In the genomic region with DNA sequence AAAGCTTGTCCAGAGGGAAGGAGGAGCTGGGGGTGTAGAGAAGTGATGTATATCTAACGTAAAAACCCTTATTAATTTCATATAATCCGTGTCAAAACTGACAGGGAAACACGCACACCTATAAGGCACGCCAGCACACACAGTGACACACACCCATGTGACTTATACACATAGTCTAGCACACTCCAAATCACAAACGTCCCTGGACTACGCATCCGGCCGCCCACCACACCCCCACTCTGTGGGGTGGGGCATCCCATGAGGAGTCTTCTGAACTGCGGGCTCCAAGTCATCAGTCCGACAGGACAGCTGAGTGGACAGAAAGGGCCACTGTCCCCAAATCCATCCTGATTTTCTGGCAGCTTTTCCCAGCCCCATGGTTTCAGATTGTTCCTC, we compare ENCODE assay signal across 8 cellular contexts. TPM values are rescaled to one million over a fixed set of nuclear protein-coding genes. Genes with fewer than 3 reads are reported as not detected.
DNase-seq lines count a peak whose midpoint lies in the region; ATAC-seq and TF ChIP-seq lines count a peak whose summit lies in the region.

No MANE protein-coding gene starts in this region.

- peak overlapping the region; percentile 83 for H3K4me3 Mint-ChIP-seq in GM23338
- peak overlapping the region; percentile 88 for H3K4me3 Mint-ChIP-seq in activated naive CD4-positive, alpha-beta T cell treated with anti-CD3 and anti-CD28 coated beads, Interleukin-2, amount 10 ng/mL, durations not matched to agents 7 days and 5 days
- peak overlapping the region; percentile 84 for H3K4me3 Mint-ChIP-seq in progenitor cell of endocrine pancreas (ENCODE audit: low read depth)

- H4K20me1 ChIP-seq in GM23338 (replicated peaks; ENCODE audit: insufficient read depth), result peaks cover 20% of the 10 kb centered on the region; the same call in 1 of the 2 replicates

- H3K4me3 ChIP-seq in GM23338, result peak overlapping the region; percentile 96
- peak overlapping the region; percentile 60 to 99 (median 88) for H3K4me3 ChIP-seq in heart left ventricle

- H3K4me1 ChIP-seq in GM23338 (ENCODE audit: insufficient read depth), result peaks cover 58% of the 10 kb centered on the region
- H3K4me1 ChIP-seq in heart left ventricle, result peaks cover 22 to 65% (median 57%) of the 10 kb centered on the region in 12 donors

- H3K9me3 ChIP-seq in heart left ventricle, result no peaks in the 10 kb centered on the region

- peak; percentile 73 for DNase-seq in AG20443 (ENCODE audit: low spot score)
- DNase-seq in GM23338 (ENCODE audit: low spot score), result no peak
- peak; percentile 60 for DNase-seq in activated naive CD4-positive, alpha-beta T cell treated with anti-CD3 and anti-CD28 coated beads, Interleukin-2, amount 10 ng/mL, durations not matched to agents 7 days and 5 days
- peak in 4 of 5 donors; percentile 59 to 71 (median 64) for DNase-seq in heart left ventricle
- DNase-seq in progenitor cell of endocrine pancreas (ENCODE audit: low spot score, unreplicated experiment), result no peak
- no peak for DNase-seq in NCI-H1694 (lab: John Stamatoyannopoulos, UW)
- DNase-seq in mesenteric fat pad (ENCODE audit: low spot score), result no peak

- H3K27ac ChIP-seq in GM23338 (ENCODE audit: low read depth), result peak overlapping the region; percentile 20; the same call in 1 of the 2 replicates
- peak overlapping the region; percentile 67 to 98 (median 90) for H3K27ac ChIP-seq in heart left ventricle

- no peak overlapping the region for H2AFZ ChIP-seq in GM23338

- H3K4me2 ChIP-seq in GM23338, result peak overlapping the region; percentile 99

- H3K4me1 Mint-ChIP-seq in GM23338 (peaks cover 60% of the 10 kb centered on the region), progenitor cell of endocrine pancreas (ENCODE audit: low read depth) (peaks cover 6% of the 10 kb centered on the region)
- H3K4me1 Mint-ChIP-seq in activated naive CD4-positive, alpha-beta T cell treated with anti-CD3 and anti-CD28 coated beads, Interleukin-2, amount 10 ng/mL, durations not matched to agents 7 days and 5 days, result peaks cover 30% of the 10 kb centered on the region

- H3K79me2 ChIP-seq in GM23338 (replicated peaks; ENCODE audit: insufficient read depth), result peaks cover 41% of the 10 kb centered on the region

- WGBS in heart left ventricle, 4 donors, result 0 to 4% (median 2%) methylated on average over 10 of the region's 10 CpGs

- peaks cover 25% of the 10 kb centered on the region for H3K27me3 Mint-ChIP-seq in GM23338 (ENCODE audit: insufficient read depth, low read depth, poor library complexity)
- H3K27me3 Mint-ChIP-seq in activated naive CD4-positive, alpha-beta T cell treated with anti-CD3 and anti-CD28 coated beads, Interleukin-2, amount 10 ng/mL, durations not matched to agents 7 days and 5 days, result no peaks in the 10 kb centered on the region
- H3K27me3 Mint-ChIP-seq in progenitor cell of endocrine pancreas, result no peaks in the 10 kb centered on the region

- TF ChIP-seq CTCF in GM23338 (conservative IDR thresholded peaks at IDR 0.05; ENCODE audit: low read depth in 2 of 2) (no peak), heart left ventricle (IDR thresholded peaks at IDR 0.05) (no peak), progenitor cell of endocrine pancreas (IDR thresholded peaks at IDR 0.05; ENCODE audit: unreplicated experiment) (no peak)

- H3F3A ChIP-seq in GM23338 (replicated peaks; ENCODE audit: low read depth), result peaks cover 9% of the 10 kb centered on the region

- no peak overlapping the region for H3K27ac Mint-ChIP-seq in GM23338
- H3K27ac Mint-ChIP-seq in activated naive CD4-positive, alpha-beta T cell treated with anti-CD3 and anti-CD28 coated beads, Interleukin-2, amount 10 ng/mL, durations not matched to agents 7 days and 5 days, result peak overlapping the region; percentile 2
- H3K27ac Mint-ChIP-seq in progenitor cell of endocrine pancreas, result peak overlapping the region; percentile 39

- H3K27me3 ChIP-seq in GM23338 (ENCODE audit: insufficient read depth) (no peaks in the 10 kb centered on the region), heart left ventricle (no peaks in the 10 kb centered on the region)

- H3K36me3 ChIP-seq in GM23338 (ENCODE audit: insufficient read depth), result peaks cover 13% of the 10 kb centered on the region
- peaks cover 0 to 41% (median 3%) of the 10 kb centered on the region in 9 donors for H3K36me3 ChIP-seq in heart left ventricle

- H3K9me3 Mint-ChIP-seq in GM23338, result no peaks in the 10 kb centered on the region
- H3K9me3 Mint-ChIP-seq in activated naive CD4-positive, alpha-beta T cell treated with anti-CD3 and anti-CD28 coated beads, Interleukin-2, amount 10 ng/mL, durations not matched to agents 7 days and 5 days, result no peaks in the 10 kb centered on the region
- H3K9me3 Mint-ChIP-seq in progenitor cell of endocrine pancreas (ENCODE audit: low read depth), result no peaks in the 10 kb centered on the region

- CTCF ChIA-PET in activated naive CD4-positive, alpha-beta T cell treated with anti-CD3 and anti-CD28 coated beads, Interleukin-2, amount 10 ng/mL, durations not matched to agents 7 days and 5 days (lab: Charles Lee), result interaction anchor here (0.6 to 1.8 kb wide), 3 partner anchors 14 to 171 kb away, joined by 3 to 4 read pairs (median 3); no protein-coding TSS in a partner anchor

- 0 out of 2 replicates have a peak, but pooled peaks cover 8% of the 10 kb centered on the region for H3K9me2 ChIP-seq in GM23338 (ENCODE audit: insufficient read depth)

- no peak for TF ChIP-seq POLR2A in heart left ventricle (IDR thresholded peaks at IDR 0.05)

- intact Hi-C loops in heart left ventricle (cut with DNase I), result loop anchor here in 2 of 10 donors (5.0 kb wide), 2 partner anchors 36 to 51 kb away; no protein-coding TSS in a partner anchor

- ATAC-seq in GM23338, result peak; percentile 3
- ATAC-seq in heart left ventricle, result peak in 3 of 4 donors; percentile 39 to 71 (median 61)

- H3K36me3 Mint-ChIP-seq in GM23338 (ENCODE audit: low read depth), result peaks cover 25% of the 10 kb centered on the region
- no peaks in the 10 kb centered on the region for H3K36me3 Mint-ChIP-seq in activated naive CD4-positive, alpha-beta T cell treated with anti-CD3 and anti-CD28 coated beads, Interleukin-2, amount 10 ng/mL, durations not matched to agents 7 days and 5 days
- no peaks in the 10 kb centered on the region for H3K36me3 Mint-ChIP-seq in progenitor cell of endocrine pancreas (ENCODE audit: insufficient read depth)

TF ChIP-seq in GM23338, 12 proteins besides CTCF, POLR2A, EP300 and RAD21:
- TF ChIP-seq JUNB (IDR thresholded peaks at IDR 0.05; ENCODE audit: unreplicated experiment) (no peak), ZNF331 (CRISPR knock-in tag; IDR thresholded peaks at IDR 0.05; ENCODE audit: low read depth) (no peak), STAT1 (IDR thresholded peaks at IDR 0.05; ENCODE audit: unreplicated experiment) (no peak), CREB1 (CRISPR knock-in tag; IDR thresholded peaks at IDR 0.05; ENCODE audit: low read depth) (no peak), EZH2 (IDR thresholded peaks at IDR 0.05; ENCODE audit: low read depth, unreplicated experiment) (no peak), POLR2AphosphoS5 (IDR thresholded peaks at IDR 0.05; ENCODE audit: low read depth) (no peak), EZH2phosphoT487 (IDR thresholded peaks at IDR 0.05; ENCODE audit: unreplicated experiment) (no peak)

TF ChIP-seq in PFSK-1, 5 proteins besides CTCF, POLR2A, EP300 and RAD21:
- no peak for TF ChIP-seq FOXP2 (optimal IDR thresholded peaks at IDR 0.05; ENCODE audit: borderline replicate concordance, extremely low read depth, extremely low read length, insufficient read depth)
- peak; percentile 33; the same call in 1 of the 2 replicates for TF ChIP-seq TAF1 (IDR thresholded peaks at IDR 0.05; ENCODE audit: borderline replicate concordance, insufficient read depth, low read length)
- TF ChIP-seq SIN3A (IDR thresholded peaks at IDR 0.05; ENCODE audit: borderline replicate concordance, insufficient read depth, low read length), result peak; percentile 71; the same call in 1 of the 2 replicates

RNA-seq across cellular contexts. Expression of gene PEA15, which starts 0.8 kb away (rescaled TPM):
- 80.8 and 104 TPM in 2 replicates for total RNA-seq in GM23338 (2014; rRNA removed; shearing (Covaris generic))
- polyA plus RNA-seq in GM23338 (2016; fragmentation: Nextera tagmentation; extraction: Ambion mirVana), result 60.3 and 66.6 TPM in 2 replicates
- polyA plus RNA-seq in PFSK-1 (2012; ENCODE audit: insufficient read length, low read depth), result 181 TPM
- 100 to 1,000 TPM; 134 to 581 (median 290) TPM for total RNA-seq in heart left ventricle
- polyA plus RNA-seq in heart left ventricle, result 1,000 to 10,000 TPM in 1 of 2 donors, 100 to 1,000 TPM in 1; 250 to 1,078 TPM
- total RNA-seq in progenitor cell of endocrine pancreas, result 31.2 and 37.6 TPM in 2 replicates
- 486 TPM for total RNA-seq in mesenteric fat pad

RNA-seq across cellular contexts. Expression of gene CASQ1, which starts 15.6 kb away (rescaled TPM):
- total RNA-seq in GM23338 (2014; rRNA removed; shearing (Covaris generic)), result 1.2 and 2.8 TPM in 2 replicates
- polyA plus RNA-seq in GM23338 (2016; fragmentation: Nextera tagmentation; extraction: Ambion mirVana) (1.0 and 1.1 TPM in 2 replicates), heart left ventricle (10 to 100 TPM; 35.4 to 55.9 TPM)
- not detected for polyA plus RNA-seq in PFSK-1 (2012; ENCODE audit: insufficient read length, low read depth)
- total RNA-seq in heart left ventricle (100 to 1,000 TPM in 1 of 9 donors, 10 to 100 TPM in 8; 23.6 to 129 (median 45.9) TPM), progenitor cell of endocrine pancreas (not detected in 2 replicates), mesenteric fat pad (0.39 TPM)

RNA-seq across cellular contexts. Expression of gene ATP1A4, which starts 54.6 kb away (rescaled TPM):
- 0.23 and 0.63 TPM in 2 replicates for total RNA-seq in GM23338 (2014; rRNA removed; shearing (Covaris generic))
- 0.27 and 0.43 TPM in 2 replicates for polyA plus RNA-seq in GM23338 (2016; fragmentation: Nextera tagmentation; extraction: Ambion mirVana)
- polyA plus RNA-seq in PFSK-1 (2012; ENCODE audit: insufficient read length, low read depth), result not detected
- 1 to 10 TPM in 1 of 9 donors, under 1 TPM in 3, not detected in 5; 0.09 to 1.3 (median 0.29) TPM for total RNA-seq in heart left ventricle
- under 1 TPM in 1 of 2 donors, not detected in 1; 0.12 TPM for polyA plus RNA-seq in heart left ventricle
- not detected in 2 replicates for total RNA-seq in progenitor cell of endocrine pancreas
- 0.39 TPM for total RNA-seq in mesenteric fat pad

RNA-seq across cellular contexts. Expression of gene DCAF8, which starts 56.4 kb away (rescaled TPM):
- 84.4 and 104 TPM in 2 replicates for total RNA-seq in GM23338 (2014; rRNA removed; shearing (Covaris generic))
- 44.1 and 55.0 TPM in 2 replicates for polyA plus RNA-seq in GM23338 (2016; fragmentation: Nextera tagmentation; extraction: Ambion mirVana)
- 80.5 TPM for polyA plus RNA-seq in PFSK-1 (2012; ENCODE audit: insufficient read length, low read depth)
- 100 to 1,000 TPM; 111 to 161 (median 131) TPM for total RNA-seq in heart left ventricle
- polyA plus RNA-seq in heart left ventricle, result 10 to 100 TPM; 78.4 to 96.9 TPM
- total RNA-seq in progenitor cell of endocrine pancreas, result 167 and 172 TPM in 2 replicates
- 127 TPM for total RNA-seq in mesenteric fat pad

Comparison
In these comparisons a context has a peak if more than half of its experiments do, and no peak if none do; other contexts are left out.
1. DNase-seq: peak in AG20443 (single experiment), activated naive CD4-positive, alpha-beta T cell treated with anti-CD3 and anti-CD28 coated beads, Interleukin-2, amount 10 ng/mL, durations not matched to agents 7 days and 5 days (single experiment) and heart left ventricle (4 of 5); none in GM23338 (single experiment), progenitor cell of endocrine pancreas (single experiment), NCI-H1694 (single experiment) and mesenteric fat pad (single experiment).
2. Peak in every context shown above with its lines, with median percentiles within 50 percentile points of each other: H3K4me3 Mint-ChIP-seq.